Comparison of ENCODE assay signal across 8 cellular contexts in the genomic region with DNA sequence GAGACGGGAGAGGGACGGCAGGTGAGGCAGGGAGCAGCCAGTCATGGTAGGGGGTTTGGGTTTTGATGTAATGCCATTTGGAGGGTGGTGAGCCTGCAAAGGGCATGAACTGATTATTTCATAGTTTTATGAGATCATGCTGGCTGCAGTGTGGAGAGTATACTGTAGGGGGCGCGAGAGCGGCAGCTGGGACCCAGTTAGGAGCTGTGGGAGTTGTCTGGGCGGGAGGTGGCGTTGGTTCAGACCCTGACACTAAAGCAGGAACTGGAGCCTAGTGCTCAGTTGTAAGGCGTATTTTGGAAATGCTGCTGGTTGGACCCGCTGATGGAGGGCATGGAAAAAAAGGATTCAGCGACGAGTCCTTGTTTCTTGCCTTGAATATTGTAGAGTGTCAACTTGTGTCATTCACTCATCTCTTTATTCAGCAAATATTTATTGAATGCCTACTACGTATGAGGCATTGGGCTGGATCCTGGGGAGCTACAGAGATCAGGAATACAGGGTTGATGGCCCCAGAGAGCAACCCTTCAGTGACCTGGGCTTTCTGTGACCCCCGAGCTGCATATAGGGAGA. TPM values are rescaled to one million over a fixed set of nuclear protein-coding genes. Genes with fewer than 3 reads are reported as not detected.
A peak's percentile ranks its signal among the peaks of the same experiment; 100 is the strongest.
DNase-seq lines count a peak whose midpoint lies in the region; ATAC-seq, FAIRE-seq and TF ChIP-seq lines count a peak whose summit lies in the region.

No MANE protein-coding gene starts in this region.

- no peaks in the 10 kb centered on the region for H3K9me3 Mint-ChIP-seq in activated naive CD8-positive, alpha-beta T cell treated with anti-CD3 and anti-CD28 coated beads for 36 hours

- peak; percentile 76 for DNase-seq in Ammon's horn (ENCODE audit: low spot score)
- peak; percentile 68 for DNase-seq in GM19239 (ENCODE audit: insufficient read length, low spot score)
- DNase-seq in HuH-7 (ENCODE audit: low spot score), result peak; percentile 88
- peak; percentile 83 for DNase-seq in SKM-1 treated with dmso at 0.1 percent for 144 hours (lab: John Stamatoyannopoulos, UW; ENCODE audit: unreplicated experiment)
- peak; percentile 81 for DNase-seq in activated naive CD8-positive, alpha-beta T cell treated with anti-CD3 and anti-CD28 coated beads for 36 hours
- DNase-seq in heart left ventricle, result peak; percentile 83 to 91 (median 86)
- peak; percentile 71 for DNase-seq in retina
- DNase-seq in OCI-M2 (lab: John Stamatoyannopoulos, UW; ENCODE audit: unreplicated experiment), result no peak

- peaks cover 0 to 7% (median 0%) of the 10 kb centered on the region in 12 donors for H3K9me3 ChIP-seq in heart left ventricle

- no peaks in the 10 kb centered on the region for H3K36me3 ChIP-seq in heart left ventricle

- H3K4me3 Mint-ChIP-seq in activated naive CD8-positive, alpha-beta T cell treated with anti-CD3 and anti-CD28 coated beads for 36 hours, result no peak overlapping the region

- H3K27ac ChIP-seq in heart left ventricle, result no peak overlapping the region

- H3K27ac Mint-ChIP-seq in activated naive CD8-positive, alpha-beta T cell treated with anti-CD3 and anti-CD28 coated beads for 36 hours, result peak overlapping the region; percentile 62

- ATAC-seq in heart left ventricle, result peak; percentile 79 to 98 (median 96)

- intact Hi-C loops in heart left ventricle (cut with DNase I), result loop anchor here (1.0 to 10.0 kb wide), 8 partner anchors 185 to 278 kb away; no protein-coding TSS in a partner anchor

- H3K4me1 ChIP-seq in heart left ventricle, result peaks cover 0 to 9% (median 0%) of the 10 kb centered on the region in 12 donors

- H3K27me3 Mint-ChIP-seq in activated naive CD8-positive, alpha-beta T cell treated with anti-CD3 and anti-CD28 coated beads for 36 hours, result no peaks in the 10 kb centered on the region

- peaks cover 36% of the 10 kb centered on the region for H3K4me1 Mint-ChIP-seq in activated naive CD8-positive, alpha-beta T cell treated with anti-CD3 and anti-CD28 coated beads for 36 hours

- H3K27me3 ChIP-seq in heart left ventricle, result no peaks in the 10 kb centered on the region

- 16 to 20% (median 18%) methylated on average over 13 of the region's 13 CpGs for WGBS in heart left ventricle, 4 donors

- no peaks in the 10 kb centered on the region for H3K36me3 Mint-ChIP-seq in activated naive CD8-positive, alpha-beta T cell treated with anti-CD3 and anti-CD28 coated beads for 36 hours

- no peak overlapping the region for H3K4me3 ChIP-seq in heart left ventricle

- no peak for TF ChIP-seq POLR2A in heart left ventricle (IDR thresholded peaks at IDR 0.05)

- peak; percentile 80 for FAIRE-seq in GM19239 (lab: Jason Lieb, UNC)

- TF ChIP-seq CTCF in heart left ventricle (IDR thresholded peaks at IDR 0.05), result peak; percentile 85 to 97 (median 93)

RNA-seq across cellular contexts. Expression of a gene that starts 23.7 kb away (rescaled TPM):
- 10 to 100 TPM in 1 of 2 experiments, 1 to 10 TPM in 1; 9.9 to 12.2 TPM for total RNA-seq in activated naive CD8-positive, alpha-beta T cell treated with anti-CD3 and anti-CD28 coated beads for 36 hours
- 1 to 10 TPM; 2.0 to 8.4 (median 3.5) TPM for total RNA-seq in heart left ventricle
- 1 to 10 TPM; 1.4 to 3.9 TPM for polyA plus RNA-seq in heart left ventricle
